In the genomic region with DNA sequence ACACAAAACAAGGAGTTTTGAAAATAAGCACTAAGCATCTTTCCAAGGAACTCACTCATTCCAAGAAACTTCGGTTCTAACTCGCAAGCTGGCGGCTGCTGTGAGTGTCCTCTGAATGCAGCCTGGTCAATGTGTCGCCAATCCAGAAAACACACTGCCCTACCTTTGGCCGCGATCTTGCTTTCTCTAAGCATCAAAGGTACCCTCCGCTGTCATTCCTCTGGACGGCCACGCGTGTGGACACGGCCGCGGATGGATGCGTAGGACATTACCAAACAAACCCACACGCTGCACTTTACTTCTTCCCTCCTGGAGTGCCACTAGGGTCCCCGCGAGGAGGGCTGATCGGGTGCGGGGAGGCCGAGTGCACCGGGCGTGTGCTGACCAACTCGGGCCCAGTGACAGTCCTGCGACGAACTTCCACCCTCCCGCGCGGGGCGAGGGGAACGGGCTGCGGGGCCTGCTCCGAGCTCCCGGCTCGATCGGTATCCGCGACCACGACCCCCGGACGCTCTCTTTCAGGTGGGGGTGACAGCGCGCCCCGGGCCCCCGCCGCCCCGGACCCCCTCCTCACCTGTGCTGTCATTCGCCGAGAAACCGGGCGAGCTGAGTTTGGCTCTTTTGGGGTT, we compare ENCODE assay signal across 8 cellular contexts. TPM values are rescaled to one million over a fixed set of nuclear protein-coding genes. Genes with fewer than 3 reads are reported as not detected.
A peak's percentile ranks its signal among the peaks of the same experiment; 100 is the strongest.
DNase-seq lines count a peak whose midpoint lies in the region; ATAC-seq and TF ChIP-seq lines count a peak whose summit lies in the region.

No MANE protein-coding gene starts in this region.

- peaks cover 51% of the 10 kb centered on the region for H3K4me1 Mint-ChIP-seq in WTC11
- peaks cover 53 to 56% of the 10 kb centered on the region in 2 donors for H3K4me1 Mint-ChIP-seq in natural killer cell treated with Interleukin-12 subunit alpha and Interleukin-12 subunit beta and Interleukin-15 and Interleukin-18, amount 100 ng/mL, for 72 hours (ENCODE audit: low read depth in 2 of 2)

- H3K27ac Mint-ChIP-seq in WTC11: peak overlapping the region; percentile 84
- peak overlapping the region; percentile 60 to 81 for H3K27ac Mint-ChIP-seq in natural killer cell treated with Interleukin-12 subunit alpha and Interleukin-12 subunit beta and Interleukin-15 and Interleukin-18, amount 100 ng/mL, for 72 hours

- H3K36me3 ChIP-seq in ES-I3 (ENCODE audit: insufficient read depth, low read length): no peaks in the 10 kb centered on the region

- POLR2A ChIA-PET in WTC11 (lab: Charles Lee): interaction anchor here (0.5 to 0.7 kb wide), 2 partner anchors 19 to 233 kb away, joined by 3 read pairs; no protein-coding TSS in a partner anchor

- TF ChIP-seq CTCF in WTC11 (IDR thresholded peaks at IDR 0.05) (no peak), GM10266 (IDR thresholded peaks at IDR 0.05; ENCODE audit: control insufficient read depth, insufficient read depth, low read depth, missing control alignments) (no peak)

- no peak for DNase-seq in WTC11 (ENCODE audit: low spot score)
- no peak for DNase-seq in natural killer cell treated with Interleukin-12 subunit alpha and Interleukin-12 subunit beta and Interleukin-15 and Interleukin-18, amount 100 ng/mL, for 72 hours (ENCODE audit: low spot score)
- no peak for DNase-seq in GM10266 (ENCODE audit: extremely low spot score)
- no peak for DNase-seq in cerebellum (ENCODE audit: low spot score)

- H3K9ac ChIP-seq in ES-I3 (ENCODE audit: low read depth, low read length): peak overlapping the region; percentile 61

- no peaks in the 10 kb centered on the region for H3K9me3 Mint-ChIP-seq in WTC11
- no peaks in the 10 kb centered on the region for H3K9me3 Mint-ChIP-seq in natural killer cell treated with Interleukin-12 subunit alpha and Interleukin-12 subunit beta and Interleukin-15 and Interleukin-18, amount 100 ng/mL, for 72 hours

- H3K36me3 Mint-ChIP-seq in WTC11: peaks cover 12% of the 10 kb centered on the region
- peaks cover 18% of the 10 kb centered on the region for H3K36me3 Mint-ChIP-seq in natural killer cell treated with Interleukin-12 subunit alpha and Interleukin-12 subunit beta and Interleukin-15 and Interleukin-18, amount 100 ng/mL, for 72 hours

- H3K4me1 ChIP-seq in ES-I3 (ENCODE audit: insufficient read depth, low read length): 0 out of 2 replicates have a peak, but pooled peaks cover 6% of the 10 kb centered on the region

- ATAC-seq in HG02759 (IDR thresholded peaks at IDR 0.05; ENCODE audit: unreplicated experiment) (peak; percentile 11), WTC11 (no peak), esophagus mucosa (peak; percentile 11), HG03039 (IDR thresholded peaks at IDR 0.05; ENCODE audit: unreplicated experiment) (no peak)
- peak in 1 of 2 donors; percentile 34 for ATAC-seq in natural killer cell treated with Interleukin-12 subunit alpha and Interleukin-12 subunit beta and Interleukin-15 and Interleukin-18, amount 100 ng/mL, for 72 hours

- H3K4me3 Mint-ChIP-seq in WTC11: peak overlapping the region; percentile 82
- H3K4me3 Mint-ChIP-seq in natural killer cell treated with Interleukin-12 subunit alpha and Interleukin-12 subunit beta and Interleukin-15 and Interleukin-18, amount 100 ng/mL, for 72 hours: peak overlapping the region; percentile 98

- CTCF ChIA-PET in WTC11 (lab: Charles Lee): interaction anchor here (1.5 kb wide), 1 partner anchor 375 kb away, joined by 5 read pairs; no protein-coding TSS in a partner anchor

- H3K9me3 ChIP-seq in ES-I3 (ENCODE audit: control insufficient read depth, insufficient read depth, low read length): no peaks in the 10 kb centered on the region

- peaks cover 4% of the 10 kb centered on the region; the same call in 1 of the 2 replicates for H3K27me3 Mint-ChIP-seq in WTC11 (ENCODE audit: low read depth)
- H3K27me3 Mint-ChIP-seq in natural killer cell treated with Interleukin-12 subunit alpha and Interleukin-12 subunit beta and Interleukin-15 and Interleukin-18, amount 100 ng/mL, for 72 hours: peaks cover 8 to 11% of the 10 kb centered on the region in 2 donors

TF ChIP-seq in WTC11, 78 proteins besides CTCF, POLR2A, EP300 and RAD21:
- TF ChIP-seq, protein P1, sequence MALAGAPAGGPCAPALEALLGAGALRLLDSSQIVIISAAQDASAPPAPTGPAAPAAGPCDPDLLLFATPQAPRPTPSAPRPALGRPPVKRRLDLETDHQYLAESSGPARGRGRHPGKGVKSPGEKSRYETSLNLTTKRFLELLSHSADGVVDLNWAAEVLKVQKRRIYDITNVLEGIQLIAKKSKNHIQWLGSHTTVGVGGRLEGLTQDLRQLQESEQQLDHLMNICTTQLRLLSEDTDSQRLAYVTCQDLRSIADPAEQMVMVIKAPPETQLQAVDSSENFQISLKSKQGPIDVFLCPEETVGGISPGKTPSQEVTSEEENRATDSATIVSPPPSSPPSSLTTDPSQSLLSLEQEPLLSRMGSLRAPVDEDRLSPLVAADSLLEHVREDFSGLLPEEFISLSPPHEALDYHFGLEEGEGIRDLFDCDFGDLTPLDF (CRISPR knock-in tag; IDR thresholded peaks at IDR 0.05): no peak
- TF ChIP-seq, protein P2, sequence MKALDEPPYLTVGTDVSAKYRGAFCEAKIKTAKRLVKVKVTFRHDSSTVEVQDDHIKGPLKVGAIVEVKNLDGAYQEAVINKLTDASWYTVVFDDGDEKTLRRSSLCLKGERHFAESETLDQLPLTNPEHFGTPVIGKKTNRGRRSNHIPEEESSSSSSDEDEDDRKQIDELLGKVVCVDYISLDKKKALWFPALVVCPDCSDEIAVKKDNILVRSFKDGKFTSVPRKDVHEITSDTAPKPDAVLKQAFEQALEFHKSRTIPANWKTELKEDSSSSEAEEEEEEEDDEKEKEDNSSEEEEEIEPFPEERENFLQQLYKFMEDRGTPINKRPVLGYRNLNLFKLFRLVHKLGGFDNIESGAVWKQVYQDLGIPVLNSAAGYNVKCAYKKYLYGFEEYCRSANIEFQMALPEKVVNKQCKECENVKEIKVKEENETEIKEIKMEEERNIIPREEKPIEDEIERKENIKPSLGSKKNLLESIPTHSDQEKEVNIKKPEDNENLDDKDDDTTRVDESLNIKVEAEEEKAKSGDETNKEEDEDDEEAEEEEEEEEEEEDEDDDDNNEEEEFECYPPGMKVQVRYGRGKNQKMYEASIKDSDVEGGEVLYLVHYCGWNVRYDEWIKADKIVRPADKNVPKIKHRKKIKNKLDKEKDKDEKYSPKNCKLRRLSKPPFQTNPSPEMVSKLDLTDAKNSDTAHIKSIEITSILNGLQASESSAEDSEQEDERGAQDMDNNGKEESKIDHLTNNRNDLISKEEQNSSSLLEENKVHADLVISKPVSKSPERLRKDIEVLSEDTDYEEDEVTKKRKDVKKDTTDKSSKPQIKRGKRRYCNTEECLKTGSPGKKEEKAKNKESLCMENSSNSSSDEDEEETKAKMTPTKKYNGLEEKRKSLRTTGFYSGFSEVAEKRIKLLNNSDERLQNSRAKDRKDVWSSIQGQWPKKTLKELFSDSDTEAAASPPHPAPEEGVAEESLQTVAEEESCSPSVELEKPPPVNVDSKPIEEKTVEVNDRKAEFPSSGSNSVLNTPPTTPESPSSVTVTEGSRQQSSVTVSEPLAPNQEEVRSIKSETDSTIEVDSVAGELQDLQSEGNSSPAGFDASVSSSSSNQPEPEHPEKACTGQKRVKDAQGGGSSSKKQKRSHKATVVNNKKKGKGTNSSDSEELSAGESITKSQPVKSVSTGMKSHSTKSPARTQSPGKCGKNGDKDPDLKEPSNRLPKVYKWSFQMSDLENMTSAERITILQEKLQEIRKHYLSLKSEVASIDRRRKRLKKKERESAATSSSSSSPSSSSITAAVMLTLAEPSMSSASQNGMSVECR (CRISPR knock-in tag; IDR thresholded peaks at IDR 0.05; ENCODE audit: borderline replicate concordance): peak; percentile 61; the same call in 1 of the 2 replicates

RNA-seq across cellular contexts. Expression of a gene that starts 1.1 kb away (rescaled TPM):
- total RNA-seq in WTC11 (2021) (46.3 to 53.4 TPM (median 49.6 TPM) in 3 replicates), esophagus mucosa (28.1 TPM), cerebellum (58.8 TPM)
- 10 to 100 TPM; 76.2 to 90.3 TPM for total RNA-seq in natural killer cell treated with Interleukin-12 subunit alpha and Interleukin-12 subunit beta and Interleukin-15 and Interleukin-18, amount 100 ng/mL, for 72 hours

Comparison
In these comparisons a context has a peak if more than half of its experiments do, and no peak if none do; other contexts are left out.
1. ATAC-seq: peak in HG02759 (single experiment) and esophagus mucosa (single experiment); none in WTC11 (single experiment) and HG03039 (single experiment).